8 cellular contexts compared by ENCODE assay signal in genomic region chr16:68084504-68085258, GRCh38. TPM values are rescaled to one million over a fixed set of nuclear protein-coding genes. Genes with fewer than 3 reads are reported as not detected.
A peak's percentile ranks its signal among the peaks of the same experiment; 100 is the strongest.
DNase-seq lines count a peak whose midpoint lies in the region; ATAC-seq, FAIRE-seq and TF ChIP-seq lines count a peak whose summit lies in the region.

No MANE protein-coding gene starts in this region.

- peak; percentile 61 for ATAC-seq in HG02571 (IDR thresholded peaks at IDR 0.05; ENCODE audit: unreplicated experiment)
- ATAC-seq in T-helper 17 cell, result peak; percentile 59

- H3K4me3 Mint-ChIP-seq in T-helper 17 cell, result peak overlapping the region; percentile 98

- H3K27ac Mint-ChIP-seq in T-helper 17 cell, result peak overlapping the region; percentile 90

- peaks cover 2% of the 10 kb centered on the region for H3K36me3 Mint-ChIP-seq in T-helper 17 cell (ENCODE audit: low read depth)

- DNase-seq in GM12864 (ENCODE audit: low read depth) (peak; percentile 73), NCI-H1105 (lab: John Stamatoyannopoulos, UW) (peak; percentile 76), T-helper 17 cell (peak; percentile 66 to 77 (median 77)), anterior cingulate cortex (lab: John Stamatoyannopoulos, UW) (peak; percentile 67 to 97 (median 91)), hepatic stellate cell (ENCODE audit: low spot score) (peak; percentile 75), putamen (ENCODE audit: low spot score) (peak; percentile 98), H54 (ENCODE audit: insufficient read length, low spot score) (no peak)

- no peak for TF ChIP-seq POLR2A in H54 (IDR thresholded peaks at IDR 0.05; ENCODE audit: low read depth, low read length)

- no peak for FAIRE-seq in H54 (lab: Jason Lieb, UNC)

- no peak for TF ChIP-seq CTCF in GM12864 (IDR thresholded peaks at IDR 0.05; ENCODE audit: low read depth, low read length, missing control alignments)

- H3K4me3 ChIP-seq in GM12864 (ENCODE audit: low read depth, low read length), result peak overlapping the region; percentile 79

- H3K27me3 Mint-ChIP-seq in T-helper 17 cell, result no peaks in the 10 kb centered on the region

- peaks cover 63% of the 10 kb centered on the region for H3K4me1 Mint-ChIP-seq in T-helper 17 cell

- no peaks in the 10 kb centered on the region for H3K9me3 ChIP-seq in T-helper 17 cell (ENCODE audit: control insufficient read depth, low read length, poor library complexity, severe bottlenecking)

RNA-seq across cellular contexts. Expression of gene NFATC3, which starts 0.5 kb away (rescaled TPM):
- total RNA-seq in T-helper 17 cell, result 100 to 1,000 TPM in 1 of 2 donors, 10 to 100 TPM in 1; 94.5 to 101 TPM
